Comparison of ENCODE assay signal across 8 cellular contexts in genomic region chr7:92833766-92834605, GRCh38. TPM values are rescaled to one million over a fixed set of nuclear protein-coding genes. Genes with fewer than 3 reads are reported as not detected.
DNase-seq lines count a peak whose midpoint lies in the region; ATAC-seq lines count a peak whose summit lies in the region.

No MANE protein-coding gene starts in this region.

- H3K36me3 Mint-ChIP-seq in activated CD4-positive, alpha-beta T cell treated with anti-CD3 and anti-CD28 coated beads for 36 hours (ENCODE audit: low read depth) = peaks cover 48% of the 10 kb centered on the region

- H3K4me1 Mint-ChIP-seq in activated CD4-positive, alpha-beta T cell treated with anti-CD3 and anti-CD28 coated beads for 36 hours = peaks cover 30% of the 10 kb centered on the region

- CTCF ChIA-PET in activated CD4-positive, alpha-beta T cell treated with anti-CD3 and anti-CD28 coated beads for 36 hours (lab: Charles Lee) = interaction anchor here (0.6 to 5.2 kb wide), 13 partner anchors 19 to 235 kb away, joined by 3 to 67 read pairs (median 6); no protein-coding TSS in a partner anchor

- H3K27ac Mint-ChIP-seq in activated CD4-positive, alpha-beta T cell treated with anti-CD3 and anti-CD28 coated beads for 36 hours = peak overlapping the region; percentile 95

- H3K9me3 Mint-ChIP-seq in activated CD4-positive, alpha-beta T cell treated with anti-CD3 and anti-CD28 coated beads for 36 hours (ENCODE audit: low read depth) = no peaks in the 10 kb centered on the region

- peaks cover 2% of the 10 kb centered on the region for H3K27me3 Mint-ChIP-seq in activated CD4-positive, alpha-beta T cell treated with anti-CD3 and anti-CD28 coated beads for 36 hours

- peak overlapping the region; percentile 96 for H3K4me3 Mint-ChIP-seq in activated CD4-positive, alpha-beta T cell treated with anti-CD3 and anti-CD28 coated beads for 36 hours

- DNase-seq in NCI-H524 (lab: John Stamatoyannopoulos, UW) (peak; percentile 76 to 79), NCI-H524 treated with DMSO at 0.1 percent for 48 hours (lab: John Stamatoyannopoulos, UW) (no peak), NCI-H1930 (lab: John Stamatoyannopoulos, UW) (peak; percentile 62 to 78), left kidney (ENCODE audit: low read depth, low spot score) (peak; percentile 92)
- peak; percentile 92 for DNase-seq in activated CD4-positive, alpha-beta T cell treated with anti-CD3 and anti-CD28 coated beads for 36 hours
- peak; percentile 72 to 77 for DNase-seq in stimulated activated CD4-positive, alpha-beta T cell treated with anti-CD3 and anti-CD28 coated beads, Interleukin-2, amount 100 ng/mL, for 48 hours

- intact Hi-C loops in activated CD4-positive, alpha-beta T cell treated with anti-CD3 and anti-CD28 coated beads for 36 hours (cut with DNase I, micrococcal nuclease) = loop anchor here (1.0 to 10.0 kb wide), 18 partner anchors 21 to 1821 kb away; partner anchors contain the start of genes FAM133B (in 1 of the 2), GATAD1 (in 1 of the 2), HEPACAM2 (in 1 of the 2) and PEX1 (in 1 of the 2)

- peak overlapping the region; percentile 85 for H3K27ac ChIP-seq in cingulate gyrus (ENCODE audit: low read depth, low read length)

- peak; percentile 36 for ATAC-seq in HG02610 (IDR thresholded peaks at IDR 0.05; ENCODE audit: unreplicated experiment)
- peak; percentile 63 for ATAC-seq in activated CD4-positive, alpha-beta T cell treated with anti-CD3 and anti-CD28 coated beads for 36 hours

- POLR2A ChIA-PET in activated CD4-positive, alpha-beta T cell treated with anti-CD3 and anti-CD28 coated beads for 36 hours (lab: Charles Lee) = interaction anchor here (0.6 to 3.6 kb wide), 4 partner anchors 21 to 126 kb away, joined by 3 to 35 read pairs (median 3); no protein-coding TSS in a partner anchor

RNA-seq across cellular contexts. Expression of gene CDK6, which starts 2.4 kb away (rescaled TPM):
- total RNA-seq in activated CD4-positive, alpha-beta T cell treated with anti-CD3 and anti-CD28 coated beads for 36 hours = 100 to 1,000 TPM; 118 to 135 TPM
